ENCODE assay signal across 1 cellular context in the genomic region with DNA sequence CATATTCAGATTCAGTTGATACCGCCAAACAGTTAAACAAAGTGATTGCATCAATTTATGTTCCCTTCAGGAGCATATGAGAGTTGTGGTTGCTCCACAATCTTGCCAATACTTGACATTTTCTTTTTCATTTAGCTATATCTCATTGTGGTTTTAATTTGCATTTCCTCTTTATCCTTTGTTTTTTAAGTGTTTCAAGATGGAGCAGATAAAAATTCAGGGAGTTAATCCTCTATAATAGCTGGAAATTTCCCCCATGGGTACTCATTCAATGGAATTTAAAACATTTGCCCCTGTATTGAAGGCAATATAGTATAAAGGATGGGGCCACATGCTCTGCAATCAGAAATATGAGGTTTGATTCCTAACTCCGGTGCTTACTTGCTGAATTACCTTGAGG.
TF ChIP-seq lines count a peak whose summit lies in the region.

No MANE protein-coding gene starts in this region.

TF ChIP-seq in WTC11, 78 proteins besides CTCF, POLR2A, EP300 and RAD21 (continued from another document):
- TF ChIP-seq, protein P1, sequence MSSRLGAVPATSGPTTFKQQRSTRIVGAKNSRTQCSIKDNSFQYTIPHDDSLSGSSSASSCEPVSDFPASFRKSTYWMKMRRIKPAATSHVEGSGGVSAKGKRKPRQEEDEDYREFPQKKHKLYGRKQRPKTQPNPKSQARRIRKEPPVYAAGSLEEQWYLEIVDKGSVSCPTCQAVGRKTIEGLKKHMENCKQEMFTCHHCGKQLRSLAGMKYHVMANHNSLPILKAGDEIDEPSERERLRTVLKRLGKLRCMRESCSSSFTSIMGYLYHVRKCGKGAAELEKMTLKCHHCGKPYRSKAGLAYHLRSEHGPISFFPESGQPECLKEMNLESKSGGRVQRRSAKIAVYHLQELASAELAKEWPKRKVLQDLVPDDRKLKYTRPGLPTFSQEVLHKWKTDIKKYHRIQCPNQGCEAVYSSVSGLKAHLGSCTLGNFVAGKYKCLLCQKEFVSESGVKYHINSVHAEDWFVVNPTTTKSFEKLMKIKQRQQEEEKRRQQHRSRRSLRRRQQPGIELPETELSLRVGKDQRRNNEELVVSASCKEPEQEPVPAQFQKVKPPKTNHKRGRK (CRISPR knock-in tag; IDR thresholded peaks at IDR 0.05; ENCODE audit: borderline replicate concordance) = no peak
- TF ChIP-seq OVOL2 (CRISPR knock-in tag; IDR thresholded peaks at IDR 0.05; ENCODE audit: borderline replicate concordance) = no peak
- TF ChIP-seq, protein P2, sequence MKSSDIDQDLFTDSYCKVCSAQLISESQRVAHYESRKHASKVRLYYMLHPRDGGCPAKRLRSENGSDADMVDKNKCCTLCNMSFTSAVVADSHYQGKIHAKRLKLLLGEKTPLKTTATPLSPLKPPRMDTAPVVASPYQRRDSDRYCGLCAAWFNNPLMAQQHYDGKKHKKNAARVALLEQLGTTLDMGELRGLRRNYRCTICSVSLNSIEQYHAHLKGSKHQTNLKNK (CRISPR knock-in tag; IDR thresholded peaks at IDR 0.05) = no peak
- no peak for TF ChIP-seq ESRRA (CRISPR knock-in tag; IDR thresholded peaks at IDR 0.05; ENCODE audit: borderline replicate concordance)
- TF ChIP-seq FOXJ3 (CRISPR knock-in tag; IDR thresholded peaks at IDR 0.05; ENCODE audit: borderline replicate concordance) = no peak
- no peak for TF ChIP-seq TEAD1 (CRISPR knock-in tag; IDR thresholded peaks at IDR 0.05)
- TF ChIP-seq, protein P3, sequence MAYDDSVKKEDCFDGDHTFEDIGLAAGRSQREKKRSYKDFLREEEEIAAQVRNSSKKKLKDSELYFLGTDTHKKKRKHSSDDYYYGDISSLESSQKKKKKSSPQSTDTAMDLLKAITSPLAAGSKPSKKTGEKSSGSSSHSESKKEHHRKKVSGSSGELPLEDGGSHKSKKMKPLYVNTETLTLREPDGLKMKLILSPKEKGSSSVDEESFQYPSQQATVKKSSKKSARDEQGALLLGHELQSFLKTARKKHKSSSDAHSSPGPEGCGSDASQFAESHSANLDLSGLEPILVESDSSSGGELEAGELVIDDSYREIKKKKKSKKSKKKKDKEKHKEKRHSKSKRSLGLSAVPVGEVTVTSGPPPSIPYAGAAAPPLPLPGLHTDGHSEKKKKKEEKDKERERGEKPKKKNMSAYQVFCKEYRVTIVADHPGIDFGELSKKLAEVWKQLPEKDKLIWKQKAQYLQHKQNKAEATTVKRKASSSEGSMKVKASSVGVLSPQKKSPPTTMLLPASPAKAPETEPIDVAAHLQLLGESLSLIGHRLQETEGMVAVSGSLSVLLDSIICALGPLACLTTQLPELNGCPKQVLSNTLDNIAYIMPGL (CRISPR knock-in tag; IDR thresholded peaks at IDR 0.05) = no peak
- no peak for TF ChIP-seq HMGA2 (CRISPR knock-in tag; IDR thresholded peaks at IDR 0.05)
- TF ChIP-seq SP1 (CRISPR knock-in tag; conservative IDR thresholded peaks at IDR 0.05) = no peak
